In the genomic region with DNA sequence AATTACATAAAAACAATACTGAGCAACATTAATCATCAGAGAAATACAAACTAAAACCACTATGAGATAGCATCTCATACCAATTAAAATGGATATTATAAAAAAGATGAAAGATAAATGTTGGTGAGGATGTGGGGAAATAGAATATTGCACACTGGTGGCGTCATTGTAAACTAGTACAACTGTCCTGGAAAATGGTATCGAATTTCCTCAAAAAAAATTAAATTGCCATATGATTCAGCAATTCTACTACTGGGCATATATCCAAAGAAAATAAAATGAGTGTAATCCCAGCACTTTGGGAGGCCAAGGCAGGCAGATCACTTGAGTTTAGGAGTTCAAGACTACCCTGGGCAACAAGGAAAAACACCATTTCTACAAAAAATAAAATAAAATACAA, we compare ENCODE assay signal across 22 cellular contexts.
"Had no signal": no experiment of that assay in that cellular context is flagged by ENCODE, and none has a peak within 500 bp of the region (broad histone marks: within the 10 kb centered on the region; RNA-seq: fewer than 3 reads in every experiment).

No MANE protein-coding gene starts in this region.

- ATAC-seq: activated CD4-positive, alpha-beta T cell treated with anti-CD3 and anti-CD28 coated beads for 36 hours; activated T-cell treated with anti-CD3 and anti-CD28 coated beads, Interleukin-2, amount 50 U/mL, for 4 hours; naive thymus-derived CD8-positive, alpha-beta T cell; sciatic nerve; stimulated activated naive B cell treated with anti-CD40 and anti-IgM and Interleukin-4, amounts not matched to agents 10 μg/mL and 1 μg/mL and 100 μg/mL, for 72 hours; upper lobe of right lung had no signal

- H3K4me1 ChIP-seq: left ventricle myocardium inferior, neural progenitor cell, upper lobe of right lung had no signal

- H3K36me3 ChIP-seq: left ventricle myocardium inferior, neural progenitor cell, thoracic aorta, upper lobe of right lung had no signal

- DNase-seq: activated B cell treated with CpG ODN at 0.5 μM for 24 hours; activated CD4-positive, alpha-beta T cell treated with anti-CD3 and anti-CD28 coated beads for 36 hours; activated CD4-positive, alpha-beta T cell treated with anti-CD3 and anti-CD28 coated beads, Interleukin-2, amount 50 U/mL, for 4 hours; activated CD8-positive, alpha-beta memory T cell treated with anti-CD3 and anti-CD28 coated beads, Interleukin-2, amount 50 U/mL, for 48 hours; activated naive CD4-positive, alpha-beta T cell treated with Interleukin-2 at 50 U/mL for 16 hours; activated naive CD8-positive, alpha-beta T cell treated with anti-CD3 and anti-CD28 coated beads for 36 hours; activated T-cell treated with anti-CD3 and anti-CD28 coated beads, Interleukin-2, amount 50 U/mL, for 4 hours; amniotic stem cell; glutamatergic neuron; left ventricle myocardium inferior; naive thymus-derived CD8-positive, alpha-beta T cell; stimulated activated CD4-positive, alpha-beta T cell treated with anti-CD3 and anti-CD28 coated beads, Interleukin-15, amount 100 ng/mL, for 24 hours; stimulated activated CD8-positive, alpha-beta memory T cell treated with anti-CD3 and anti-CD28 coated beads, Interleukin-4, amount 100 ng/mL, for 48 hours; stimulated activated naive B cell treated with anti-CD40 and anti-IgM and Interleukin-4, amounts not matched to agents 10 μg/mL and 1 μg/mL and 100 μg/mL, for 72 hours; T1000; upper lobe of right lung had no signal

- H3K27ac ChIP-seq: epithelial cell of prostate, hepatocyte, left ventricle myocardium inferior, neural progenitor cell, thoracic aorta, upper lobe of right lung had no signal

- H3K4me3 ChIP-seq: hepatocyte, left ventricle myocardium inferior, neural progenitor cell, smooth muscle cell, thoracic aorta, upper lobe of right lung had no signal

- H3K9me3 ChIP-seq: thoracic aorta, upper lobe of right lung had no signal

- H3K27me3 ChIP-seq: hepatocyte, neural progenitor cell, upper lobe of right lung had no signal
